ENCODE assay signal across 29 cellular contexts in genomic region chr4:37844204-37844603, GRCh38.
"Had no signal": no experiment of that assay in that cellular context is flagged by ENCODE, and none has a peak within 500 bp of the region (broad histone marks: within the 10 kb centered on the region; RNA-seq: fewer than 3 reads in every experiment).

No MANE protein-coding gene starts in this region.

- H3K4me3 Mint-ChIP-seq: stimulated activated effector memory CD8-positive, alpha-beta T cell treated with anti-CD3 and anti-CD28 coated beads, Interleukin-12 subunit alpha, Interleukin-12 subunit beta, amount 100 ng/mL, for 72 hours; stimulated activated memory B cell treated with anti-CD40 and anti-IgM and Interleukin-4, amounts not matched to agents 10 μg/mL and 1 μg/mL and 100 μg/mL, for 72 hours; stimulated activated naive B cell treated with anti-CD40 and anti-IgM and Interleukin-4, amounts not matched to agents 10 μg/mL and 1 μg/mL and 100 μg/mL, for 72 hours; stimulated activated naive CD8-positive, alpha-beta T cell treated with anti-CD3 and anti-CD28 coated beads, Interleukin-15, amount 100 ng/mL, for 72 hours; stimulated activated naive CD8-positive, alpha-beta T cell treated with anti-CD3 and anti-CD28 coated beads, Interleukin-15, Interleukin-2, amounts not matched to agents 100 ng/mL and 50 ng/mL, for 24 hours; type B pancreatic cell had no signal

- H3K9me3 Mint-ChIP-seq: stimulated activated effector memory CD8-positive, alpha-beta T cell treated with anti-CD3 and anti-CD28 coated beads, Interleukin-12 subunit alpha, Interleukin-12 subunit beta, amount 100 ng/mL, for 72 hours; stimulated activated memory B cell treated with anti-CD40 and anti-IgM and Interleukin-4, amounts not matched to agents 10 μg/mL and 1 μg/mL and 100 μg/mL, for 72 hours; stimulated activated naive B cell treated with anti-CD40 and anti-IgM and Interleukin-4, amounts not matched to agents 10 μg/mL and 1 μg/mL and 100 μg/mL, for 72 hours; stimulated activated naive CD8-positive, alpha-beta T cell treated with anti-CD3 and anti-CD28 coated beads, Interleukin-15, amount 100 ng/mL, for 72 hours; stimulated activated naive CD8-positive, alpha-beta T cell treated with anti-CD3 and anti-CD28 coated beads, Interleukin-15, Interleukin-2, amounts not matched to agents 100 ng/mL and 50 ng/mL, for 24 hours; type B pancreatic cell had no signal

- H3K27ac ChIP-seq: stomach, suprapubic skin, testis, thoracic aorta, thyroid gland, tibial artery, tibial nerve, transverse colon, upper lobe of left lung, upper lobe of right lung, uterus, vagina had no signal

- FAIRE-seq: urothelium cell line had no signal

- H3K36me3 ChIP-seq: uterus had no signal

- H3K9me3 ChIP-seq: stomach, suprapubic skin, testis, thoracic aorta, thyroid gland, tibial artery, tibial nerve, transverse colon, upper lobe of left lung, upper lobe of right lung, uterus, vagina had no signal

- DNase-seq: stimulated activated CD4-positive, alpha-beta T cell treated with anti-CD3 and anti-CD28 coated beads, Interleukin-2, amount 100 ng/mL, for 48 hours; stimulated activated CD4-positive, alpha-beta T cell treated with anti-CD3 and anti-CD28 coated beads, Interleukin-4, amount 100 ng/mL, for 1 hour; stimulated activated CD4-positive, alpha-beta T cell treated with anti-CD3 and anti-CD28 coated beads, Interleukin-4, amount 100 ng/mL, for 24 hours; stimulated activated CD4-positive, alpha-beta T cell treated with anti-CD3 and anti-CD28 coated beads, Interleukin-4, amount 100 ng/mL, for 4 hours; stimulated activated CD8-positive, alpha-beta memory T cell treated with anti-CD3 and anti-CD28 coated beads, Interleukin-4, amount 100 ng/mL, for 48 hours; stimulated activated naive B cell treated with anti-CD40 and anti-IgM and Interleukin-4, amounts not matched to agents 10 μg/mL and 1 μg/mL and 100 μg/mL, for 72 hours; stimulated activated naive CD4-positive, alpha-beta T cell; stimulated activated naive CD4-positive, alpha-beta T cell treated with Interleukin-2 at 50 U/mL for 16 hours; stimulated activated naive CD8-positive, alpha-beta T cell treated with anti-CD3 and anti-CD28 coated beads, Interleukin-15, amount 100 ng/mL, for 72 hours; stimulated activated naive CD8-positive, alpha-beta T cell treated with anti-CD3 and anti-CD28 coated beads, Interleukin-15, Interleukin-2, amounts not matched to agents 100 U/mL and 50 U/mL, for 24 hours; stomach; substantia nigra; testis; thyroid gland; tibial artery; transverse colon; trophoblast cell; upper lobe of left lung; upper lobe of right lung; uterus had no signal

- ATAC-seq: stimulated activated effector memory CD8-positive, alpha-beta T cell treated with anti-CD3 and anti-CD28 coated beads, Interleukin-12 subunit alpha, Interleukin-12 subunit beta, amount 100 ng/mL, for 72 hours; stimulated activated memory B cell treated with anti-CD40 and anti-IgM and Interleukin-4, amounts not matched to agents 10 μg/mL and 1 μg/mL and 100 μg/mL, for 72 hours; stimulated activated naive B cell treated with anti-CD40 and anti-IgM and Interleukin-4, amounts not matched to agents 10 μg/mL and 1 μg/mL and 100 μg/mL, for 72 hours; stimulated activated naive CD8-positive, alpha-beta T cell treated with anti-CD3 and anti-CD28 coated beads, Interleukin-15, amount 100 ng/mL, for 72 hours; stimulated activated naive CD8-positive, alpha-beta T cell treated with anti-CD3 and anti-CD28 coated beads, Interleukin-15, Interleukin-2, amounts not matched to agents 100 U/mL and 50 U/mL, for 24 hours; upper lobe of right lung had no signal

- H3K4me3 ChIP-seq: stomach, suprapubic skin, testis, thoracic aorta, thyroid gland, tibial artery, tibial nerve, transverse colon, upper lobe of left lung, upper lobe of right lung, uterus, vagina had no signal

- H3K27ac Mint-ChIP-seq: stimulated activated effector memory CD8-positive, alpha-beta T cell treated with anti-CD3 and anti-CD28 coated beads, Interleukin-12 subunit alpha, Interleukin-12 subunit beta, amount 100 ng/mL, for 72 hours; stimulated activated memory B cell treated with anti-CD40 and anti-IgM and Interleukin-4, amounts not matched to agents 10 μg/mL and 1 μg/mL and 100 μg/mL, for 72 hours; stimulated activated naive B cell treated with anti-CD40 and anti-IgM and Interleukin-4, amounts not matched to agents 10 μg/mL and 1 μg/mL and 100 μg/mL, for 72 hours; stimulated activated naive CD8-positive, alpha-beta T cell treated with anti-CD3 and anti-CD28 coated beads, Interleukin-15, Interleukin-2, amounts not matched to agents 100 ng/mL and 50 ng/mL, for 24 hours; type B pancreatic cell had no signal

- H3K4me1 Mint-ChIP-seq: stimulated activated effector memory CD8-positive, alpha-beta T cell treated with anti-CD3 and anti-CD28 coated beads, Interleukin-12 subunit alpha, Interleukin-12 subunit beta, amount 100 ng/mL, for 72 hours; stimulated activated memory B cell treated with anti-CD40 and anti-IgM and Interleukin-4, amounts not matched to agents 10 μg/mL and 1 μg/mL and 100 μg/mL, for 72 hours; stimulated activated naive CD8-positive, alpha-beta T cell treated with anti-CD3 and anti-CD28 coated beads, Interleukin-15, amount 100 ng/mL, for 72 hours had no signal

- H3K4me1 ChIP-seq: stomach, suprapubic skin, testis, thyroid gland, tibial artery, tibial nerve, transverse colon, upper lobe of right lung, uterus, vagina had no signal

- H3K27me3 Mint-ChIP-seq: stimulated activated memory B cell treated with anti-CD40 and anti-IgM and Interleukin-4, amounts not matched to agents 10 μg/mL and 1 μg/mL and 100 μg/mL, for 72 hours; stimulated activated naive B cell treated with anti-CD40 and anti-IgM and Interleukin-4, amounts not matched to agents 10 μg/mL and 1 μg/mL and 100 μg/mL, for 72 hours; stimulated activated naive CD8-positive, alpha-beta T cell treated with anti-CD3 and anti-CD28 coated beads, Interleukin-15, amount 100 ng/mL, for 72 hours; stimulated activated naive CD8-positive, alpha-beta T cell treated with anti-CD3 and anti-CD28 coated beads, Interleukin-15, Interleukin-2, amounts not matched to agents 100 ng/mL and 50 ng/mL, for 24 hours; type B pancreatic cell had no signal

- H3K27me3 ChIP-seq: stomach, suprapubic skin, testis, thyroid gland, tibial artery, tibial nerve, transverse colon, upper lobe of left lung, upper lobe of right lung, uterus, vagina had no signal
